Comparison of ENCODE assay signal across 8 cellular contexts in the genomic region with DNA sequence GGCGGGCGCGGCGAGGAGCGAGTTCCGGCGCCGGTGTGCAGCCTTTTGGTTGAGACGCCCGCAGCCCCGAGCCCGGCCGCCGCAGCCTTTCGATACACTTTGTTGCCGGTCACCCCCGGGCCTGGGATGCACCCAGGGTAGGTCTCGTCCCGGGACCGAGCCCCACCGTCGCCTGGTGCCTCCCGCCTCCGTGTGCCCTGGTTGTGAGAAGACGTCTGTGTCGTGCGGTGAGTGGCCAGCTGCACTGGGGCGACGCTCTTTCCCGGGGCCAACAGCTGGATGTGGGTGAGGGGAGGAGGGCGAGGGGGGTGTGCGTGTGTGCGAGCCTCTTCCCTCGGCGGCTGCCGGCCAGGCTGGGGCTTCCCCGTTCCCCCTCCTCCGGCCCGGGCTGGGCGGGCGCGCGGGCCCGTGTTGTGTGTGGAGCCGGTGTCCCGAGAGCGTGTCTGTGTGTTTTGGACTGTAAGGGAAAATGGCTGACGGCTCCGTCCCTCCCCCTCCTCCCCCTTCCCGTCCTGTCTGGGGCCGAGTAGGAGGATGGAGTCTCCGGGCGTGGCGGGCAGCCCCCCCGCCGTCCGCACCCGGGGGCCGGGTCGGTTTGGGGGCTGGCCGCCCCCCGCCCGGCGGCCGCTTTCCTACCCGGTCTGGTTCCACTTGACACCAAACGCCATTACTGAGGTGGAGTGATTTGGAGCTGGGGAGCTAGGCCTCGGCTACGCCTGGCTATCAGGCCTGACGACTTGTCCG. TPM values are rescaled to one million over a fixed set of nuclear protein-coding genes. Genes with fewer than 3 reads are reported as not detected.
DNase-seq lines count a peak whose midpoint lies in the region; ATAC-seq and TF ChIP-seq lines count a peak whose summit lies in the region.

No MANE protein-coding gene starts in this region.

- no peak for TF ChIP-seq CTCF in epithelial cell of proximal tubule (conservative IDR thresholded peaks at IDR 0.05; ENCODE audit: low read depth, low read length)

- H3K9ac ChIP-seq in ES-I3 (ENCODE audit: low read depth, low read length) = peak overlapping the region; percentile 68
- peak overlapping the region; percentile 96 for H3K9ac ChIP-seq in mucosa of stomach (ENCODE audit: low read length)

- peak overlapping the region; percentile 100 for H3K27ac Mint-ChIP-seq in stimulated activated naive B cell treated with anti-CD40 and anti-IgM and Interleukin-4, amounts not matched to agents 10 μg/mL and 1 μg/mL and 100 μg/mL, for 72 hours

- no peaks in the 10 kb centered on the region; the same call in 1 of the 2 replicates for H3K36me3 ChIP-seq in ES-I3 (ENCODE audit: insufficient read depth, low read length)
- H3K36me3 ChIP-seq in mucosa of stomach (ENCODE audit: control insufficient read depth, insufficient read depth, low read length) = no peaks in the 10 kb centered on the region

- DNase-seq in H4 (ENCODE audit: low spot score) (peak; percentile 36), NCI-H2227 treated with DMSO at 0.1 percent for 48 hours (lab: John Stamatoyannopoulos, UW) (peak; percentile 48), activated T-cell treated with anti-CD3 and anti-CD28 coated beads for 48 hours (ENCODE audit: low read depth) (peak; percentile 26), epithelial cell of proximal tubule (ENCODE audit: low read depth) (no peak)
- DNase-seq in stimulated activated naive B cell treated with anti-CD40 and anti-IgM and Interleukin-4, amounts not matched to agents 10 μg/mL and 1 μg/mL and 100 μg/mL, for 72 hours = peak; percentile 48

- H3K27me3 ChIP-seq in mucosa of stomach (ENCODE audit: control insufficient read depth, insufficient read depth, low read length) = no peaks in the 10 kb centered on the region

- no peaks in the 10 kb centered on the region for H3K27me3 Mint-ChIP-seq in stimulated activated naive B cell treated with anti-CD40 and anti-IgM and Interleukin-4, amounts not matched to agents 10 μg/mL and 1 μg/mL and 100 μg/mL, for 72 hours

- H3K4me3 Mint-ChIP-seq in stimulated activated naive B cell treated with anti-CD40 and anti-IgM and Interleukin-4, amounts not matched to agents 10 μg/mL and 1 μg/mL and 100 μg/mL, for 72 hours = peak overlapping the region; percentile 96 to 97

- H3K9me3 ChIP-seq in ES-I3 (ENCODE audit: control insufficient read depth, insufficient read depth, low read length) (no peaks in the 10 kb centered on the region), mucosa of stomach (ENCODE audit: control insufficient read depth, low read length) (no peaks in the 10 kb centered on the region)

- H3K4me1 ChIP-seq in ES-I3 (ENCODE audit: insufficient read depth, low read length) (no peaks in the 10 kb centered on the region), mucosa of stomach (ENCODE audit: control insufficient read depth, insufficient read depth, low read length) (peaks cover 12% of the 10 kb centered on the region)

- H3K36me3 Mint-ChIP-seq in stimulated activated naive B cell treated with anti-CD40 and anti-IgM and Interleukin-4, amounts not matched to agents 10 μg/mL and 1 μg/mL and 100 μg/mL, for 72 hours = peaks cover 6 to 21% of the 10 kb centered on the region in 2 donors

- ATAC-seq in stimulated activated naive B cell treated with anti-CD40 and anti-IgM and Interleukin-4, amounts not matched to agents 10 μg/mL and 1 μg/mL and 100 μg/mL, for 72 hours (replicated peaks) = peak; percentile 14
- ATAC-seq in HG02970 (IDR thresholded peaks at IDR 0.05; ENCODE audit: low FRiP score, unreplicated experiment) = no peak

- no peaks in the 10 kb centered on the region for H3K9me3 Mint-ChIP-seq in stimulated activated naive B cell treated with anti-CD40 and anti-IgM and Interleukin-4, amounts not matched to agents 10 μg/mL and 1 μg/mL and 100 μg/mL, for 72 hours

- peaks cover 11 to 13% of the 10 kb centered on the region in 2 donors for H3K4me1 Mint-ChIP-seq in stimulated activated naive B cell treated with anti-CD40 and anti-IgM and Interleukin-4, amounts not matched to agents 10 μg/mL and 1 μg/mL and 100 μg/mL, for 72 hours

- H3K4me3 ChIP-seq in epithelial cell of proximal tubule (ENCODE audit: low read depth, low read length) = peak overlapping the region; percentile 78
- H3K4me3 ChIP-seq in mucosa of stomach (ENCODE audit: low read length) = peak overlapping the region; percentile 47

RNA-seq across cellular contexts. Expression of a gene that starts 0.8 kb away (rescaled TPM):
- total RNA-seq in H4 (2014; rRNA removed; shearing (Covaris generic)) = 32.1 and 43.5 TPM in 2 replicates
- 27.6 and 34.8 TPM in 2 replicates for total RNA-seq in epithelial cell of proximal tubule
